ENCODE assay signal across 8 cellular contexts in the genomic region with DNA sequence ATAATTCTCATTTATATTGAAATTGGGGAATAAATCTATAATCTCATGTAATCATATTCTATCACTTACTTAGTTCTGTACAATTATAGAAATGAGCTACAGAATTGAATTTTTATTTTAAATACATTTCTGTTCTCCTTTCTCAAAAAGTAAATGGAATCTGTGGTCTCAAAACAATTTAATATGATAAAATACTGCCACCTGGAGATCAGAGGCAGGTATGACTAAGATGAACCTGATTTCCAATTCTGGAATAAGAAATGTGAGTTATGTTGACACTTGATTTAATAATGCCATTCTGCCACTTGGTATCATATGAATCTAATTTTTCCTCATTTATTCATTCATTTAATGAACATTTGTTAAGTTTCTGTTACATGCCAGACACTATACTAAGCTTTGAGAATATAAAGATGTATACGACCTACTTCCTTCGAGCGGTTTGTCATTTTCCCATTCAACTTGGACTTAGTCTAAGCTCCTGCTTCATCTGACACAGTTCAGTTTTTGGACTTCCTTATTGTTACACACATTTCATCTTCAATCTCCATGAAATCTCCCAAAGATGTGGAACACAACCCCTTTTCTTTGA. TPM values are rescaled to one million over a fixed set of nuclear protein-coding genes. Genes with fewer than 3 reads are reported as not detected.
DNase-seq lines count a peak whose midpoint lies in the region; ATAC-seq and TF ChIP-seq lines count a peak whose summit lies in the region.

No MANE protein-coding gene starts in this region.

- CTCF ChIA-PET in CD4-positive, alpha-beta memory T cell (lab: Charles Lee; ENCODE audit: partially characterized antibody): interaction anchor here (0.6 to 6.8 kb wide), 19 partner anchors 10 to 976 kb away, joined by 3 to 114 read pairs (median 4); no protein-coding TSS in a partner anchor

- H3K4me3 ChIP-seq in CD4-positive, alpha-beta memory T cell (ENCODE audit: low read length in 2 of 2): no peak overlapping the region
- H3K4me3 ChIP-seq in fibroblast of mammary gland (ENCODE audit: control insufficient read depth, low read depth, low read length): no peak overlapping the region
- no peak overlapping the region for H3K4me3 ChIP-seq in MG63

- no peak overlapping the region for H3K27ac ChIP-seq in CD4-positive, alpha-beta memory T cell (ENCODE audit: low read depth, low read length)

- H3K36me3 ChIP-seq in CD4-positive, alpha-beta memory T cell (ENCODE audit: insufficient read depth, low read length): no peaks in the 10 kb centered on the region
- no peaks in the 10 kb centered on the region for H3K36me3 ChIP-seq in MG63

- peak in 4 of 5 donors; percentile 31 to 36 (median 34) for DNase-seq in CD4-positive, alpha-beta memory T cell
- DNase-seq in HS-5 (ENCODE audit: low read depth) (peak; percentile 6), RPMI8226 (peak; percentile 12), fibroblast of mammary gland (ENCODE audit: low read depth) (peak; percentile 59), pulmonary artery endothelial cell (ENCODE audit: low read depth, low spot score) (peak; percentile 19), MG63 (no peak)

- no peak for ATAC-seq in HG03095 (IDR thresholded peaks at IDR 0.05; ENCODE audit: unreplicated experiment)
- ATAC-seq in HG02973 (IDR thresholded peaks at IDR 0.05; ENCODE audit: unreplicated experiment): no peak

- no peaks in the 10 kb centered on the region for H3K4me1 ChIP-seq in CD4-positive, alpha-beta memory T cell (ENCODE audit: insufficient read depth, low read length)

- H3K27me3 ChIP-seq in CD4-positive, alpha-beta memory T cell (ENCODE audit: insufficient read depth, low read length): no peaks in the 10 kb centered on the region
- H3K27me3 ChIP-seq in MG63: no peaks in the 10 kb centered on the region

- H3K27ac Mint-ChIP-seq in CD4-positive, alpha-beta memory T cell: no peak overlapping the region

- POLR2A ChIA-PET in CD4-positive, alpha-beta memory T cell (lab: Charles Lee; ENCODE audit: partially characterized antibody): interaction anchor here (1.0 kb wide), 1 partner anchor 73 kb away, joined by 3 read pairs; no protein-coding TSS in a partner anchor

- peaks cover 0 to 2% of the 10 kb centered on the region in 2 donors for H3K27me3 Mint-ChIP-seq in CD4-positive, alpha-beta memory T cell

- H3K4me3 Mint-ChIP-seq in CD4-positive, alpha-beta memory T cell: no peak overlapping the region

- H3K9me3 ChIP-seq in CD4-positive, alpha-beta memory T cell (ENCODE audit: control insufficient read depth in 1 of 2, low read length in 2 of 2): no peaks in the 10 kb centered on the region
- no peaks in the 10 kb centered on the region for H3K9me3 ChIP-seq in MG63

- peak; percentile 53 for TF ChIP-seq CTCF in fibroblast of mammary gland (conservative IDR thresholded peaks at IDR 0.05; ENCODE audit: control insufficient read depth, insufficient read depth, low read depth, low read length)

- no peaks in the 10 kb centered on the region for H3K9me3 Mint-ChIP-seq in CD4-positive, alpha-beta memory T cell

- H3K4me1 Mint-ChIP-seq in CD4-positive, alpha-beta memory T cell: no peaks in the 10 kb centered on the region

- H3K36me3 Mint-ChIP-seq in CD4-positive, alpha-beta memory T cell: no peaks in the 10 kb centered on the region

- intact Hi-C loops in CD4-positive, alpha-beta memory T cell (cut with micrococcal nuclease): loop anchor here (1.0 kb wide), 4 partner anchors 74 to 650 kb away; no protein-coding TSS in a partner anchor

RNA-seq across cellular contexts. Expression of a gene that starts 7.6 kb away (rescaled TPM):
- 10 to 100 TPM; 32.4 to 33.9 TPM for total RNA-seq in CD4-positive, alpha-beta memory T cell
- polyA plus RNA-seq in CD4-positive, alpha-beta memory T cell: 10 to 100 TPM; 53.8 to 54.8 TPM
- total RNA-seq in pulmonary artery endothelial cell: 13.8 and 18.1 TPM in 2 replicates
- total RNA-seq in MG63 (2014; rRNA removed; shearing (Covaris generic); ENCODE audit: low replicate concordance): 15.3 and 30.8 TPM in 2 replicates

RNA-seq across cellular contexts. Expression of a gene that starts 29.9 kb away (rescaled TPM):
- total RNA-seq in CD4-positive, alpha-beta memory T cell: not detected
- polyA plus RNA-seq in CD4-positive, alpha-beta memory T cell: under 1 TPM in 1 of 2 donors, not detected in 1; 0.13 TPM
- not detected in 2 replicates for total RNA-seq in pulmonary artery endothelial cell
- total RNA-seq in MG63 (2014; rRNA removed; shearing (Covaris generic); ENCODE audit: low replicate concordance): not detected in 2 replicates
